In genomic region chr13:27139565-27139964, GRCh38 we compare ENCODE assay signal across 26 cellular contexts.
"Had no signal": no experiment of that assay in that cellular context is flagged by ENCODE, and none has a peak within 500 bp of the region (broad histone marks: within the 10 kb centered on the region; RNA-seq: fewer than 3 reads in every experiment).

No MANE protein-coding gene starts in this region.

- H3K9ac ChIP-seq: KMS-11 had no signal

- H3K27me3 ChIP-seq: adrenal gland, body of pancreas, Peyer's patch had no signal

- H3K36me3 ChIP-seq: adrenal gland, Peyer's patch had no signal

- H3K4me3 ChIP-seq: adrenal gland, body of pancreas, Peyer's patch, SK-N-MC had no signal

- H3K4me1 ChIP-seq: adrenal gland had no signal

- H3K9me3 Mint-ChIP-seq: activated naive CD4-positive, alpha-beta T cell treated with anti-CD3 and anti-CD28 coated beads, Interleukin-2, amount 50 U/mL, for 72 hours had no signal

- H3K27ac ChIP-seq: adrenal gland, body of pancreas, KMS-11, Peyer's patch, SK-N-MC had no signal

- DNase-seq: activated CD4-positive, alpha-beta T cell treated with anti-CD3 and anti-CD28 coated beads, Interleukin-2, amount 10 ng/mL, durations not matched to agents 7 days and 5 days; activated CD4-positive, alpha-beta T cell treated with anti-CD3 and anti-CD28 coated beads, Interleukin-2, amount 50 U/mL, for 48 hours; activated CD8-positive, alpha-beta T cell treated with anti-CD3 and anti-CD28 coated beads, Interleukin-2, amount 10 ng/mL, durations not matched to agents 7 days and 5 days; activated gamma-delta T cell treated with Interleukin-2 at 50 U/mL for 16 hours; activated naive CD4-positive, alpha-beta T cell treated with anti-CD3 and anti-CD28 coated beads for 36 hours; activated T-cell treated with anti-CD3 and anti-CD28 coated beads, Interleukin-2, amount 50 U/mL, for 24 hours; adrenal gland; body of pancreas; NCI-H1092 treated with DMSO at 0.1 percent for 48 hours; NCI-H1417; NCI-H146; NCI-H187; NCI-H2029 treated with DMSO at 0.1 percent for 48 hours; NCI-H2107; NCI-H2171; NCI-H510A; NCI-H526; NCI-H748 treated with DMSO at 0.1 percent for 48 hours; NK-92 treated with Interleukin-12 subunit alpha and Interleukin-12 subunit beta, amount 100 ng/mL, for 24 hours; PC-3; Peyer's patch; Right ventricle myocardium superior; RPMI8226 had no signal

- H3K27me3 Mint-ChIP-seq: activated CD4-positive, alpha-beta T cell treated with anti-CD3 and anti-CD28 coated beads, Interleukin-2, amount 10 ng/mL, durations not matched to agents 7 days and 5 days; activated T-cell treated with anti-CD3 and anti-CD28 coated beads, Interleukin-2, amount 50 U/mL, for 24 hours had no signal

- H3K27ac Mint-ChIP-seq: activated CD4-positive, alpha-beta T cell treated with anti-CD3 and anti-CD28 coated beads, Interleukin-2, amount 10 ng/mL, durations not matched to agents 7 days and 5 days; activated CD8-positive, alpha-beta T cell treated with anti-CD3 and anti-CD28 coated beads, Interleukin-2, amount 10 ng/mL, durations not matched to agents 7 days and 5 days; activated naive CD4-positive, alpha-beta T cell treated with anti-CD3 and anti-CD28 coated beads for 36 hours; activated naive CD4-positive, alpha-beta T cell treated with anti-CD3 and anti-CD28 coated beads, Interleukin-2, amount 50 U/mL, for 72 hours; activated T-cell treated with anti-CD3 and anti-CD28 coated beads, Interleukin-2, amount 50 U/mL, for 24 hours had no signal

- ATAC-seq: activated CD8-positive, alpha-beta T cell treated with anti-CD3 and anti-CD28 coated beads, Interleukin-2, amount 10 ng/mL, durations not matched to agents 7 days and 5 days; activated naive CD4-positive, alpha-beta T cell treated with anti-CD3 and anti-CD28 coated beads, Interleukin-2, amount 50 U/mL, for 72 hours; body of pancreas; PC-3 had no signal

- H3K9me3 ChIP-seq: body of pancreas, Peyer's patch had no signal

- H3K4me3 Mint-ChIP-seq: activated CD4-positive, alpha-beta T cell treated with anti-CD3 and anti-CD28 coated beads, Interleukin-2, amount 10 ng/mL, durations not matched to agents 7 days and 5 days; activated CD8-positive, alpha-beta T cell treated with anti-CD3 and anti-CD28 coated beads, Interleukin-2, amount 10 ng/mL, durations not matched to agents 7 days and 5 days; activated naive CD4-positive, alpha-beta T cell treated with anti-CD3 and anti-CD28 coated beads for 36 hours; activated T-cell treated with anti-CD3 and anti-CD28 coated beads, Interleukin-2, amount 50 U/mL, for 24 hours had no signal

- H3K4me2 ChIP-seq: KMS-11 had no signal
